12 cellular contexts compared by ENCODE assay signal in the genomic region with DNA sequence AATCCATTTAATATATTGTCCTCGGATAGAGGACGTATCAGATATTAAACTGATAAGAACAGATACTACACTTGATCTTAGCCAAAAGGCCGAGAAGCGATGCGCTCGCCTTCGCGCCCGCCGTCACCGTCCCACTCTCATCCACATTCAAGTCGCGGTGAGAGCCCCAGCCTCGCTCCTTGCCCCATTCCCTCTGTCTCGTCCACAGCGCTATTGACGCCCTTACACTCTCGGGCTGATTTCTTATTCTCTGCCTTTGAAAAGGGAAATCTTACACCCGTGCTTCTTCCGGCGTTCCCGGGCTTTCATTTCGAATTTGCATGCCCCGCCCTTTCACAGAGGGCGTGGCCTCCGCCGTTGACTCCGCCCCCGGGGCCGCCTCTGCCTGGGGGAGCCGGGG. TPM values are rescaled to one million over a fixed set of nuclear protein-coding genes. Genes with fewer than 3 reads are reported as not detected.
DNase-seq lines count a peak whose midpoint lies in the region; ATAC-seq and TF ChIP-seq lines count a peak whose summit lies in the region.
"Not testable (repeated sequence)": the region's sequence is repeated elsewhere in the genome, so short reads cannot be mapped to it uniquely, and the experiment has no call there.
"Had no signal": no experiment of that assay in that cellular context is flagged by ENCODE, and none has a peak within 500 bp of the region (broad histone marks: within the 10 kb centered on the region; RNA-seq: fewer than 3 reads in every experiment).

A gene (minus strand): TSS at position 101 of the 400 bp plus-strand sequence.

- not testable (repeated sequence) for H3K4me1 ChIP-seq in Caco-2, left lung

- H3K27ac Mint-ChIP-seq in Caco-2 (ENCODE audit: unreplicated experiment); T-helper 17 cell; activated naive CD8-positive, alpha-beta T cell treated with anti-CD3 and anti-CD28 coated beads for 36 hours; neural crest cell (ENCODE audit: unreplicated experiment): not testable (repeated sequence)

- DNase-seq in Caco-2; T-helper 17 cell; activated naive CD8-positive, alpha-beta T cell treated with anti-CD3 and anti-CD28 coated beads for 36 hours; Right ventricle myocardium inferior (ENCODE audit: missing footprints); left lung; neural crest cell (ENCODE audit: low read depth, low spot score): not testable (repeated sequence)

- H3K27me3 Mint-ChIP-seq in Caco-2 (ENCODE audit: insufficient read depth, unreplicated experiment); T-helper 17 cell; activated naive CD8-positive, alpha-beta T cell treated with anti-CD3 and anti-CD28 coated beads for 36 hours; neural crest cell (ENCODE audit: low read depth): not testable (repeated sequence)

- H3K4me3 ChIP-seq in Caco-2 (ENCODE audit: low read depth, low read length); left lung: not testable (repeated sequence)

- not testable (repeated sequence) for ATAC-seq in T-helper 17 cell, Right ventricle myocardium inferior, left lung

- not testable (repeated sequence) for TF ChIP-seq CTCF in Caco-2 (IDR thresholded peaks at IDR 0.05; ENCODE audit: insufficient read depth in 1 of 2, low read depth in 1 of 2, low read length in 1 of 2, severe bottlenecking in 1 of 2, unreplicated experiment in 1 of 2); left lung (IDR thresholded peaks at IDR 0.05); neural crest cell (conservative IDR thresholded peaks at IDR 0.05)

- POLR2A ChIA-PET in Caco-2 (lab: Charles Lee); activated CD8-positive, alpha-beta memory T cell treated with anti-CD3 and anti-CD28 coated beads for 36 hours (lab: Charles Lee): not testable (repeated sequence)

- not testable (repeated sequence) for H3K9me3 ChIP-seq in Caco-2; T-helper 17 cell (ENCODE audit: control insufficient read depth, low read length, poor library complexity, severe bottlenecking); left lung

- CTCF ChIA-PET in Caco-2 (lab: Charles Lee); activated CD8-positive, alpha-beta memory T cell treated with anti-CD3 and anti-CD28 coated beads for 36 hours (lab: Charles Lee): not testable (repeated sequence)

- H3K4me1 Mint-ChIP-seq in Caco-2 (ENCODE audit: low read depth, unreplicated experiment); T-helper 17 cell; activated naive CD8-positive, alpha-beta T cell treated with anti-CD3 and anti-CD28 coated beads for 36 hours; neural crest cell: not testable (repeated sequence)

- not testable (repeated sequence) for H3K36me3 ChIP-seq in Caco-2 (ENCODE audit: control insufficient read depth, insufficient read depth, low read length); left lung

- H3K27me3 ChIP-seq in Caco-2 (replicated peaks; ENCODE audit: control insufficient read depth, insufficient read depth, low read length); left lung: not testable (repeated sequence)

- not testable (repeated sequence) for H3K36me3 Mint-ChIP-seq in Caco-2 (ENCODE audit: insufficient read depth, unreplicated experiment); T-helper 17 cell (ENCODE audit: low read depth); activated naive CD8-positive, alpha-beta T cell treated with anti-CD3 and anti-CD28 coated beads for 36 hours; neural crest cell (ENCODE audit: low read depth)

- H3K27ac ChIP-seq in left lung, result not testable (repeated sequence)

- H3K9me3 Mint-ChIP-seq in Caco-2 (ENCODE audit: unreplicated experiment); activated naive CD8-positive, alpha-beta T cell treated with anti-CD3 and anti-CD28 coated beads for 36 hours; neural crest cell: not testable (repeated sequence)

- intact Hi-C loops in Caco-2 (cut with micrococcal nuclease; ENCODE audit: unreplicated experiment); Right ventricle myocardium inferior (cut with DNase I); left lung (cut with DNase I): not testable (repeated sequence)

- not testable (repeated sequence) for BruUV-seq in Caco-2 (replicated peaks; lab: Mats Ljungman, UMichigan)

- not testable (repeated sequence) for H3K4me3 Mint-ChIP-seq in Caco-2 (ENCODE audit: unreplicated experiment); activated naive CD8-positive, alpha-beta T cell treated with anti-CD3 and anti-CD28 coated beads for 36 hours; neural crest cell
- H3K4me3 Mint-ChIP-seq in T-helper 17 cell, result peak within 1 kb of the TSS; percentile 58

RNA-seq across cellular contexts. Expression of the gene that starts here (rescaled TPM):
- total RNA-seq in Caco-2 (2022) (4,208 and 4,542 TPM in 2 replicates), T-helper 17 cell (1,000 to 10,000 TPM; 3,838 to 5,780 TPM), Right ventricle myocardium inferior (5,263 TPM), left lung (1,000 to 10,000 TPM; 5,610 to 6,821 TPM), neural crest cell (6,904 and 8,313 TPM in 2 replicates)
- total RNA-seq in activated CD8-positive, alpha-beta memory T cell treated with anti-CD3 and anti-CD28 coated beads for 36 hours, result 1,000 to 10,000 TPM; 2,386 to 3,070 TPM
- 1,000 to 10,000 TPM; 3,764 to 4,468 TPM for total RNA-seq in activated naive CD8-positive, alpha-beta T cell treated with anti-CD3 and anti-CD28 coated beads for 36 hours
- total RNA-seq: body of pancreas, dermis microvascular lymphatic vessel endothelial cell, frontal cortex, hepatocyte, renal cortical epithelial cell had no signal
